ENCODE assay signal across 27 cellular contexts in the genomic region with DNA sequence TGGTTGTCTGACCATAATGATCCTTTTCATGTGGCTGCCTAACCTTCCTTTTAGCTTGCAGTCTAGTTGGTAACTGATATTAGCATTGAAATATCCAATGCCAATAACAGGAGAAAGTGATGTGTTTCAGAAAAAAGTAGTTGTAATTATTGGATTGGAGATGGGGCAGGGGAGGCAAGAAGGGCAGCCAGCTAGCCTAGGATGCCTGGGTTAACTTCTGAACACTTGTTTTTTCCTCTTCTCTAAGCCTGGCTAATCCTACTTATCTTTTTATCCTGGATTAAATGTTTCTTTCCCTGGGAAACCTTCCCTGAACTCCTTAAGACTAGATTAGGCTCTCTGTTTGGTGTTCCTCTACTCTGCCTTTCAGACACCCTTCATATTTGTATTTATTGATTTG.
"Had no signal": no experiment of that assay in that cellular context is flagged by ENCODE, and none has a peak within 500 bp of the region (broad histone marks: within the 10 kb centered on the region; RNA-seq: fewer than 3 reads in every experiment).

No MANE protein-coding gene starts in this region.

- H3K27me3 ChIP-seq: brain microvascular endothelial cell, dorsolateral prefrontal cortex had no signal

- H3K9me3 Mint-ChIP-seq: activated CD4-positive, alpha-beta memory T cell treated with anti-CD3 and anti-CD28 coated beads, Interleukin-2, amount 10 ng/mL, durations not matched to agents 7 days and 5 days; activated CD4-positive, alpha-beta T cell treated with anti-CD3 and anti-CD28 coated beads, Interleukin-2, amount 10 ng/mL, durations not matched to agents 7 days and 5 days; activated T-cell treated with anti-CD3 and anti-CD28 coated beads, Interleukin-2, amount 50 U/mL, for 24 hours; activated T-cell treated with anti-CD3 and anti-CD28 coated beads, Interleukin-2, amount 50 U/mL, for 72 hours; central memory CD8-positive, alpha-beta T cell; dendritic cell treated with granulocyte-macrophage colony-stimulating factor and Interleukin-4, amounts not matched to agents 40 ng/mL and 50 ng/mL, for 4 days; endodermal cell had no signal

- H3K27ac Mint-ChIP-seq: activated CD4-positive, alpha-beta memory T cell treated with anti-CD3 and anti-CD28 coated beads, Interleukin-2, amount 10 ng/mL, durations not matched to agents 7 days and 5 days; activated CD4-positive, alpha-beta T cell treated with anti-CD3 and anti-CD28 coated beads, Interleukin-2, amount 10 ng/mL, durations not matched to agents 7 days and 5 days; activated naive CD8-positive, alpha-beta T cell; activated T-cell treated with anti-CD3 and anti-CD28 coated beads, Interleukin-2, amount 50 U/mL, for 24 hours; activated T-cell treated with anti-CD3 and anti-CD28 coated beads, Interleukin-2, amount 50 U/mL, for 72 hours; dendritic cell treated with granulocyte-macrophage colony-stimulating factor and Interleukin-4, amounts not matched to agents 40 ng/mL and 50 ng/mL, for 4 days; endodermal cell; WTC11 had no signal

- H3K36me3 ChIP-seq: brain microvascular endothelial cell had no signal

- H3K27me3 Mint-ChIP-seq: activated T-cell treated with anti-CD3 and anti-CD28 coated beads, Interleukin-2, amount 50 U/mL, for 24 hours; dendritic cell treated with granulocyte-macrophage colony-stimulating factor and Interleukin-4, amounts not matched to agents 40 ng/mL and 50 ng/mL, for 4 days had no signal

- H3K36me3 Mint-ChIP-seq: activated naive CD8-positive, alpha-beta T cell; WTC11 had no signal

- ATAC-seq: activated T-cell treated with anti-CD3 and anti-CD28 coated beads, Interleukin-2, amount 50 U/mL, for 72 hours; esophagus mucosa; WTC11 had no signal

- DNase-seq: activated CD4-positive, alpha-beta memory T cell treated with anti-CD3 and anti-CD28 coated beads, Interleukin-2, amount 10 ng/mL, durations not matched to agents 7 days and 5 days; activated CD4-positive, alpha-beta T cell treated with anti-CD3 and anti-CD28 coated beads for 1 hour; activated CD4-positive, alpha-beta T cell treated with anti-CD3 and anti-CD28 coated beads for 4 hours; activated CD4-positive, alpha-beta T cell treated with anti-CD3 and anti-CD28 coated beads, Interleukin-2, amount 10 ng/mL, durations not matched to agents 7 days and 5 days; activated CD4-positive, alpha-beta T cell treated with anti-CD3 and anti-CD28 coated beads, Interleukin-2, amount 50 U/mL, for 4 hours; activated CD8-positive, alpha-beta memory T cell treated with anti-CD3 and anti-CD28 coated beads, Interleukin-2, amount 50 U/mL, for 48 hours; activated gamma-delta T cell treated with Interleukin-2 at 50 U/mL for 16 hours; activated naive CD4-positive, alpha-beta T cell treated with anti-CD3 and anti-CD28 coated beads, Interleukin-2, amount 50 U/mL, for 16 hours; activated naive CD4-positive, alpha-beta T cell treated with Interleukin-2 at 50 U/mL for 16 hours; activated T-cell treated with anti-CD3 and anti-CD28 coated beads for 4 hours; activated T-cell treated with anti-CD3 and anti-CD28 coated beads, Interleukin-2, amount 50 U/mL, for 24 hours; activated T-cell treated with anti-CD3 and anti-CD28 coated beads, Interleukin-2, amount 50 U/mL, for 72 hours; amniotic stem cell; anterior cingulate cortex; brain microvascular endothelial cell; dorsolateral prefrontal cortex; effector memory CD4-positive, alpha-beta T cell; endodermal cell; foreskin fibroblast; head of caudate nucleus; T-helper 2 cell had no signal

- H3K4me3 ChIP-seq: coronary artery, dorsolateral prefrontal cortex had no signal

- H3K4me3 Mint-ChIP-seq: activated CD4-positive, alpha-beta memory T cell treated with anti-CD3 and anti-CD28 coated beads, Interleukin-2, amount 10 ng/mL, durations not matched to agents 7 days and 5 days; activated CD4-positive, alpha-beta T cell treated with anti-CD3 and anti-CD28 coated beads, Interleukin-2, amount 10 ng/mL, durations not matched to agents 7 days and 5 days; activated naive CD8-positive, alpha-beta T cell; activated T-cell treated with anti-CD3 and anti-CD28 coated beads, Interleukin-2, amount 50 U/mL, for 24 hours; activated T-cell treated with anti-CD3 and anti-CD28 coated beads, Interleukin-2, amount 50 U/mL, for 72 hours; central memory CD8-positive, alpha-beta T cell; dendritic cell treated with granulocyte-macrophage colony-stimulating factor and Interleukin-4, amounts not matched to agents 40 ng/mL and 50 ng/mL, for 4 days; endodermal cell; WTC11 had no signal

- H3K4me1 Mint-ChIP-seq: activated CD4-positive, alpha-beta memory T cell treated with anti-CD3 and anti-CD28 coated beads, Interleukin-2, amount 10 ng/mL, durations not matched to agents 7 days and 5 days; activated CD4-positive, alpha-beta T cell treated with anti-CD3 and anti-CD28 coated beads, Interleukin-2, amount 10 ng/mL, durations not matched to agents 7 days and 5 days; central memory CD8-positive, alpha-beta T cell had no signal

- H3K27ac ChIP-seq: brain microvascular endothelial cell, coronary artery, dorsolateral prefrontal cortex had no signal
